In the genomic region with DNA sequence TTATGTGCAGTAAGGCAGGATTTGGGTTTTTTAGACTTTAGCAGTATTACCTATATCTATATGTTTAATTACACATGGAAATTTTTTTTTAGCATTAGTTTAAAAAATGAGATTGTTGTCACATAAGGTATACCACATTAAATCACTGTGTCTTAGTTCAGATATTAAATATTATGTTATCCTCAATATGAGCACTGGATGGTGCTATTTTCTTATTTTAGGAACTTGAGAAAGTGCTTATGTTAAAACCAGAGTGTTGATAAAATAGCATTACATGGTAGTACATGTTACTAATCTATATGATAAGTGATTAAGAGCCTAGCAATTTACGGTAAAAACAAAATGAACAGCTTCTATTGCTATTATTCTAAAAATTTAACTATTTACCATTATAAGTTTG, we compare ENCODE assay signal across 9 cellular contexts. TPM values are rescaled to one million over a fixed set of nuclear protein-coding genes. Genes with fewer than 3 reads are reported as not detected.
DNase-seq lines count a peak whose midpoint lies in the region; ATAC-seq and TF ChIP-seq lines count a peak whose summit lies in the region.
"Had no signal": no experiment of that assay in that cellular context is flagged by ENCODE, and none has a peak within 500 bp of the region (broad histone marks: within the 10 kb centered on the region; RNA-seq: fewer than 3 reads in every experiment).

No MANE protein-coding gene starts in this region.

- no peak overlapping the region for H3K4me3 ChIP-seq in CD4-positive, alpha-beta memory T cell (ENCODE audit: low read length in 2 of 2)
- no peak overlapping the region for H3K4me3 ChIP-seq in astrocyte of the cerebellum (ENCODE audit: low read depth, low read length)

- no peak overlapping the region for H3K4me3 Mint-ChIP-seq in CD4-positive, alpha-beta memory T cell
- H3K4me3 Mint-ChIP-seq in memory B cell = no peak overlapping the region
- H3K4me3 Mint-ChIP-seq in activated CD4-positive, alpha-beta memory T cell treated with anti-CD3 and anti-CD28 coated beads, Interleukin-2, amount 10 ng/mL, durations not matched to agents 7 days and 5 days = no peak overlapping the region
- H3K4me3 Mint-ChIP-seq: dendritic cell treated with granulocyte-macrophage colony-stimulating factor and Interleukin-4, amounts not matched to agents 40 ng/mL and 50 ng/mL, for 4 days had no signal

- H3K36me3 ChIP-seq in CD4-positive, alpha-beta memory T cell (ENCODE audit: insufficient read depth, low read length) = no peaks in the 10 kb centered on the region

- peak in 4 of 5 donors; percentile 30 to 36 (median 34) for DNase-seq in CD4-positive, alpha-beta memory T cell
- peak; percentile 33 for DNase-seq in LoVo (ENCODE audit: low spot score)
- peak; percentile 16 for DNase-seq in astrocyte of the cerebellum (ENCODE audit: low read depth)
- DNase-seq in memory B cell (ENCODE audit: low spot score in 2 of 2) = peak in 1 of 2 donors; percentile 28
- no peak for DNase-seq in amniotic stem cell (lab: John Stamatoyannopoulos, UW)
- no peak for DNase-seq in stimulated activated CD4-positive, alpha-beta T cell treated with anti-CD3 and anti-CD28 coated beads, Interleukin-2, amount 100 ng/mL, for 48 hours
- no peak for DNase-seq in activated CD4-positive, alpha-beta memory T cell treated with anti-CD3 and anti-CD28 coated beads, Interleukin-2, amount 10 ng/mL, durations not matched to agents 7 days and 5 days
- DNase-seq in epidermal melanocyte (ENCODE audit: insufficient read length, low spot score) = no peak

- no peak for TF ChIP-seq CTCF in astrocyte of the cerebellum (IDR thresholded peaks at IDR 0.05; ENCODE audit: low read depth, low read length, missing control alignments)

- H3K9me3 ChIP-seq in CD4-positive, alpha-beta memory T cell (ENCODE audit: control insufficient read depth in 1 of 2, low read length in 2 of 2) = no peaks in the 10 kb centered on the region

- H3K9me3 Mint-ChIP-seq in CD4-positive, alpha-beta memory T cell = no peaks in the 10 kb centered on the region
- no peaks in the 10 kb centered on the region for H3K9me3 Mint-ChIP-seq in memory B cell
- H3K9me3 Mint-ChIP-seq in activated CD4-positive, alpha-beta memory T cell treated with anti-CD3 and anti-CD28 coated beads, Interleukin-2, amount 10 ng/mL, durations not matched to agents 7 days and 5 days = peaks cover 4% of the 10 kb centered on the region

- no peak overlapping the region for H3K27ac Mint-ChIP-seq in CD4-positive, alpha-beta memory T cell
- H3K27ac Mint-ChIP-seq in memory B cell = no peak overlapping the region
- no peak overlapping the region for H3K27ac Mint-ChIP-seq in activated CD4-positive, alpha-beta memory T cell treated with anti-CD3 and anti-CD28 coated beads, Interleukin-2, amount 10 ng/mL, durations not matched to agents 7 days and 5 days
- H3K27ac Mint-ChIP-seq: dendritic cell treated with granulocyte-macrophage colony-stimulating factor and Interleukin-4, amounts not matched to agents 40 ng/mL and 50 ng/mL, for 4 days had no signal

- H3K36me3 Mint-ChIP-seq in CD4-positive, alpha-beta memory T cell = peaks cover 34 to 41% of the 10 kb centered on the region in 2 donors
- H3K36me3 Mint-ChIP-seq in memory B cell = peaks cover 24% of the 10 kb centered on the region
- peaks cover 28% of the 10 kb centered on the region for H3K36me3 Mint-ChIP-seq in activated CD4-positive, alpha-beta memory T cell treated with anti-CD3 and anti-CD28 coated beads, Interleukin-2, amount 10 ng/mL, durations not matched to agents 7 days and 5 days (ENCODE audit: low read depth)

- no peaks in the 10 kb centered on the region for H3K27me3 ChIP-seq in CD4-positive, alpha-beta memory T cell (ENCODE audit: insufficient read depth, low read length)

- H3K4me1 Mint-ChIP-seq in CD4-positive, alpha-beta memory T cell = no peaks in the 10 kb centered on the region
- peaks cover 2% of the 10 kb centered on the region for H3K4me1 Mint-ChIP-seq in memory B cell
- H3K4me1 Mint-ChIP-seq in activated CD4-positive, alpha-beta memory T cell treated with anti-CD3 and anti-CD28 coated beads, Interleukin-2, amount 10 ng/mL, durations not matched to agents 7 days and 5 days = peaks cover 4% of the 10 kb centered on the region

- in situ Hi-C loops in astrocyte of the cerebellum (cut with HindIII; ENCODE audit: low sequenced_read_pairs) = no loop called here

- CTCF ChIA-PET in CD4-positive, alpha-beta memory T cell (lab: Charles Lee; ENCODE audit: partially characterized antibody) = interaction anchor here (0.7 to 5.0 kb wide), 11 partner anchors 15 to 701 kb away, joined by 3 to 65 read pairs (median 4); no protein-coding TSS in a partner anchor
- CTCF ChIA-PET in activated CD4-positive, alpha-beta memory T cell treated with anti-CD3 and anti-CD28 coated beads, Interleukin-2, amount 10 ng/mL, durations not matched to agents 7 days and 5 days (lab: Charles Lee) = interaction anchor here (1.0 to 2.9 kb wide), 9 partner anchors 18 to 622 kb away, joined by 3 to 8 read pairs (median 3); no protein-coding TSS in a partner anchor

- no peaks in the 10 kb centered on the region for H3K4me1 ChIP-seq in CD4-positive, alpha-beta memory T cell (ENCODE audit: insufficient read depth, low read length)

- POLR2A ChIA-PET in CD4-positive, alpha-beta memory T cell (lab: Charles Lee; ENCODE audit: partially characterized antibody) = no interaction called here
- POLR2A ChIA-PET in activated CD4-positive, alpha-beta memory T cell treated with anti-CD3 and anti-CD28 coated beads, Interleukin-2, amount 10 ng/mL, durations not matched to agents 7 days and 5 days (lab: Charles Lee) = no interaction called here

- H3K27me3 Mint-ChIP-seq in CD4-positive, alpha-beta memory T cell = no peaks in the 10 kb centered on the region
- H3K27me3 Mint-ChIP-seq in memory B cell = no peaks in the 10 kb centered on the region
- no peaks in the 10 kb centered on the region for H3K27me3 Mint-ChIP-seq in activated CD4-positive, alpha-beta memory T cell treated with anti-CD3 and anti-CD28 coated beads, Interleukin-2, amount 10 ng/mL, durations not matched to agents 7 days and 5 days
- H3K27me3 Mint-ChIP-seq: dendritic cell treated with granulocyte-macrophage colony-stimulating factor and Interleukin-4, amounts not matched to agents 40 ng/mL and 50 ng/mL, for 4 days had no signal

- H3K27ac ChIP-seq in CD4-positive, alpha-beta memory T cell (ENCODE audit: low read depth, low read length) = no peak overlapping the region

- peak; percentile 56 for ATAC-seq in memory B cell (ENCODE audit: low read depth)

- intact Hi-C loops in CD4-positive, alpha-beta memory T cell (cut with micrococcal nuclease) = loop anchor here (1.0 kb wide), 3 partner anchors 166 to 622 kb away; no protein-coding TSS in a partner anchor

RNA-seq across cellular contexts. Expression of a gene that starts 28.8 kb away (rescaled TPM):
- 10 to 100 TPM; 22.9 to 25.1 TPM for total RNA-seq in CD4-positive, alpha-beta memory T cell
- polyA plus RNA-seq in CD4-positive, alpha-beta memory T cell = 10 to 100 TPM; 15.5 to 16.4 TPM
- total RNA-seq in activated CD4-positive, alpha-beta memory T cell treated with anti-CD3 and anti-CD28 coated beads, Interleukin-2, amount 10 ng/mL, durations not matched to agents 7 days and 5 days = 10 to 100 TPM; 22.8 to 24.6 TPM

RNA-seq across cellular contexts. Expression of a gene that starts 45.1 kb away (rescaled TPM):
- 10 to 100 TPM; 23.5 to 25.1 TPM for total RNA-seq in CD4-positive, alpha-beta memory T cell
- polyA plus RNA-seq in CD4-positive, alpha-beta memory T cell = 10 to 100 TPM; 30.0 to 36.7 TPM
- total RNA-seq in activated CD4-positive, alpha-beta memory T cell treated with anti-CD3 and anti-CD28 coated beads, Interleukin-2, amount 10 ng/mL, durations not matched to agents 7 days and 5 days = 10 to 100 TPM; 16.1 to 16.7 TPM

RNA-seq across cellular contexts. Expression of a gene that starts 59.8 kb away (rescaled TPM):
- under 1 TPM; 0.15 to 0.19 TPM for total RNA-seq in CD4-positive, alpha-beta memory T cell
- not detected for polyA plus RNA-seq in CD4-positive, alpha-beta memory T cell
- total RNA-seq in activated CD4-positive, alpha-beta memory T cell treated with anti-CD3 and anti-CD28 coated beads, Interleukin-2, amount 10 ng/mL, durations not matched to agents 7 days and 5 days = not detected

Comparison
In these comparisons a context has a peak if more than half of its experiments do, and no peak if none do; other contexts are left out.
1. DNase-seq: peak in CD4-positive, alpha-beta memory T cell (4 of 5), LoVo (single experiment) and astrocyte of the cerebellum (single experiment); none in amniotic stem cell (single experiment), stimulated activated CD4-positive, alpha-beta T cell treated with anti-CD3 and anti-CD28 coated beads, Interleukin-2, amount 100 ng/mL, for 48 hours (0 of 2), activated CD4-positive, alpha-beta memory T cell treated with anti-CD3 and anti-CD28 coated beads, Interleukin-2, amount 10 ng/mL, durations not matched to agents 7 days and 5 days (single experiment) and epidermal melanocyte (single experiment).